In the genomic region with DNA sequence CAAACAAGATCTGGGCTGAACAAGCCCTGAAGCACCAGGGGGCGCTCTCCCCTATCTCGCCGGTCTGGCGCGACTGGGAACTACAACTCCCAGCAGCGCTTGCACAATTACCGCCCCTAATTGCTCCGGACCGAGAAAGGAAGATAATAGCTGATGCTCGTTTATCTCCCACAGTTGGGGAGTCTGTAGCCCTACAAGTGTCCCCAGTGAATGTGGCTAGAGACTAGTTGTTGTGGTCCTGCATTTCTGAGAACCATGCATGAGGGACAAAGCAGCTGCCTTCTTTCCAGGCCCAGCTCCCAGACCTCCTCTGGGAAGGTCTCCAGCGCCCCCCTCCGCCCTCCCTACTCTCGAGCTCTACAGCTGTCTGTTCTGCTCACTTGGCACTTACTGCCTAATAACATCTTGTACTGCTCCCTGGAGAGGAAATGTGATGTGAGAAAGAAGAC, we compare ENCODE assay signal across 8 cellular contexts. TPM values are rescaled to one million over a fixed set of nuclear protein-coding genes. Genes with fewer than 3 reads are reported as not detected.
DNase-seq lines count a peak whose midpoint lies in the region; ATAC-seq and TF ChIP-seq lines count a peak whose summit lies in the region.

No MANE protein-coding gene starts in this region.

- H3K27ac ChIP-seq in SK-N-SH (ENCODE audit: low read depth in 2 of 2, low read length in 1 of 2), result peak overlapping the region in 1 of 2 experiments; percentile 96; a peak in 2 of 4 replicates
- peak overlapping the region; percentile 93 for H3K27ac ChIP-seq in temporal lobe (ENCODE audit: low read depth, low read length)

- intact Hi-C loops in head of caudate nucleus (cut with DNase I), result loop anchor here (5.0 kb wide), 1 partner anchor 36 kb away; no protein-coding TSS in a partner anchor

- peak; percentile 95 for ATAC-seq in omental fat pad (ENCODE audit: low FRiP score)

- no peaks in the 10 kb centered on the region for H3K79me2 ChIP-seq in SK-N-SH (ENCODE audit: insufficient read depth)

- H3K9me3 ChIP-seq in SK-N-SH, result no peaks in the 10 kb centered on the region

- H3K4me2 ChIP-seq in SK-N-SH, result peak overlapping the region; percentile 66; the same call in 1 of the 2 replicates

- H3K9me2 ChIP-seq in SK-N-SH, result no peaks in the 10 kb centered on the region

- H3K4me3 ChIP-seq in SK-N-SH (ENCODE audit: low read depth in 2 of 2, low read length in 1 of 2), result peak overlapping the region; percentile 47 to 50; a peak in 3 of 4 replicates

- peak overlapping the region; percentile 90; the same call in 1 of the 2 replicates for H2AFZ ChIP-seq in SK-N-SH (ENCODE audit: low read depth)

- H3K27me3 ChIP-seq in SK-N-SH (ENCODE audit: insufficient read depth), result peaks cover 13% of the 10 kb centered on the region; the same call in 1 of the 2 replicates

- POLR2A ChIA-PET in SK-N-SH (lab: Yijun Ruan, JAX), result interaction anchor here (0.6 to 1.6 kb wide), 6 partner anchors 19 to 308 kb away, joined by 3 to 6 read pairs (median 4); a partner anchor contains a TSS

- TF ChIP-seq CTCF in SK-N-SH (IDR thresholded peaks at IDR 0.05) (peak; percentile 94), omental fat pad (IDR thresholded peaks at IDR 0.05) (peak in 2 of 3 donors; percentile 67 to 71)

- H3F3A ChIP-seq in SK-N-SH (replicated peaks; ENCODE audit: insufficient read depth), result no peaks in the 10 kb centered on the region

- H4K20me1 ChIP-seq in SK-N-SH (ENCODE audit: insufficient read depth), result no peaks in the 10 kb centered on the region

- WGBS in SK-N-SH (ENCODE audit: low lambda C conversion rate), result 7% methylated on average over 3 of the region's 13 CpGs

- DNase-seq in DMS114 treated with DMSO at 0.1 percent for 48 hours (lab: John Stamatoyannopoulos, UW; ENCODE audit: unreplicated experiment) (peak; percentile 93), H4 (ENCODE audit: low spot score) (peak; percentile 73), NCI-H1105 (lab: John Stamatoyannopoulos, UW) (peak; percentile 88), SK-N-SH (peak; percentile 90), head of caudate nucleus (peak; percentile 89 to 97 (median 94)), omental fat pad (ENCODE audit: low spot score) (peak; percentile 83)
- peak; percentile 92 for DNase-seq in activated naive CD4-positive, alpha-beta T cell treated with anti-CD3 and anti-CD28 coated beads, Interleukin-2, amount 50 U/mL, for 16 hours

- no peak; a peak in 1 of 4 replicates for TF ChIP-seq EP300 in SK-N-SH (IDR thresholded peaks at IDR 0.05; ENCODE audit: borderline replicate concordance in 1 of 2, low read depth in 1 of 2, low read length in 1 of 2)

- H3K9ac ChIP-seq in SK-N-SH, result no peak overlapping the region

- CTCF ChIA-PET in SK-N-SH (lab: Yijun Ruan, JAX), result interaction anchor here (0.6 to 3.1 kb wide), 59 partner anchors 9 to 417 kb away, joined by 3 to 68 read pairs (median 5); a partner anchor contains a TSS

- H3K36me3 ChIP-seq in SK-N-SH (replicated peaks in 1 of 2; ENCODE audit: control insufficient read depth in 1 of 2, insufficient read depth in 2 of 2, low read length in 1 of 2), result no peaks in the 10 kb centered on the region

- H3K4me1 ChIP-seq in SK-N-SH (ENCODE audit: control insufficient read depth in 1 of 2, insufficient read depth in 2 of 2, low read depth in 1 of 2, low read length in 1 of 2), result peaks cover 0 to 34% of the 10 kb centered on the region in 2 experiments; a peak in 2 of 4 replicates

- peak; percentile 81 for TF ChIP-seq RAD21 in SK-N-SH (IDR thresholded peaks at IDR 0.05; ENCODE audit: low read length)

TF ChIP-seq in SK-N-SH, 30 proteins besides CTCF, POLR2A, EP300 and RAD21 (continues in another document):
- TF ChIP-seq JUND (IDR thresholded peaks at IDR 0.05), result no peak
- TF ChIP-seq, protein P1, sequence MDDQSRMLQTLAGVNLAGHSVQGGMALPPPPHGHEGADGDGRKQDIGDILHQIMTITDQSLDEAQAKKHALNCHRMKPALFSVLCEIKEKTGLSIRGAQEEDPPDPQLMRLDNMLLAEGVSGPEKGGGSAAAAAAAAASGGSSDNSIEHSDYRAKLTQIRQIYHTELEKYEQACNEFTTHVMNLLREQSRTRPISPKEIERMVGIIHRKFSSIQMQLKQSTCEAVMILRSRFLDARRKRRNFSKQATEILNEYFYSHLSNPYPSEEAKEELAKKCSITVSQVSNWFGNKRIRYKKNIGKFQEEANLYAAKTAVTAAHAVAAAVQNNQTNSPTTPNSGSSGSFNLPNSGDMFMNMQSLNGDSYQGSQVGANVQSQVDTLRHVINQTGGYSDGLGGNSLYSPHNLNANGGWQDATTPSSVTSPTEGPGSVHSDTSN (IDR thresholded peaks at IDR 0.05), result no peak
- TF ChIP-seq RCOR1 (IDR thresholded peaks at IDR 0.05; ENCODE audit: low read length), result 0 out of 2 replicates have a peak, but pooled peaks have one; percentile 20
- no peak for TF ChIP-seq NFIC (IDR thresholded peaks at IDR 0.05; ENCODE audit: borderline replicate concordance)
- no peak for TF ChIP-seq TAF1 (IDR thresholded peaks at IDR 0.05; ENCODE audit: borderline replicate concordance, low read depth, low read length)
- TF ChIP-seq, protein P2, sequence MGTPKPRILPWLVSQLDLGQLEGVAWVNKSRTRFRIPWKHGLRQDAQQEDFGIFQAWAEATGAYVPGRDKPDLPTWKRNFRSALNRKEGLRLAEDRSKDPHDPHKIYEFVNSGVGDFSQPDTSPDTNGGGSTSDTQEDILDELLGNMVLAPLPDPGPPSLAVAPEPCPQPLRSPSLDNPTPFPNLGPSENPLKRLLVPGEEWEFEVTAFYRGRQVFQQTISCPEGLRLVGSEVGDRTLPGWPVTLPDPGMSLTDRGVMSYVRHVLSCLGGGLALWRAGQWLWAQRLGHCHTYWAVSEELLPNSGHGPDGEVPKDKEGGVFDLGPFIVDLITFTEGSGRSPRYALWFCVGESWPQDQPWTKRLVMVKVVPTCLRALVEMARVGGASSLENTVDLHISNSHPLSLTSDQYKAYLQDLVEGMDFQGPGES (IDR thresholded peaks at IDR 0.05; ENCODE audit: low read depth, low read length), result no peak
- TF ChIP-seq RXRA (IDR thresholded peaks at IDR 0.05; ENCODE audit: borderline replicate concordance, low read depth), result no peak
- peak; percentile 52; the same call in 1 of the 2 replicates for TF ChIP-seq YY1 (IDR thresholded peaks at IDR 0.05; ENCODE audit: low read depth)
- no peak for TF ChIP-seq MEF2A (IDR thresholded peaks at IDR 0.05; ENCODE audit: borderline replicate concordance, low read depth)
- peak; percentile 37; the same call in 1 of the 2 replicates for TF ChIP-seq GATA2 (CRISPR knock-in tag; IDR thresholded peaks at IDR 0.05)
- TF ChIP-seq TCF12 (IDR thresholded peaks at IDR 0.05), result no peak
- TF ChIP-seq MXI1 (IDR thresholded peaks at IDR 0.05; ENCODE audit: low read depth, low read length), result peak; percentile 25; the same call in 1 of the 2 replicates
- TF ChIP-seq CHD2 (IDR thresholded peaks at IDR 0.05; ENCODE audit: low read length, partially characterized antibody), result peak; percentile 61
- no peak for TF ChIP-seq TEAD4 (IDR thresholded peaks at IDR 0.05; ENCODE audit: borderline replicate concordance, insufficient read depth)
- peak; percentile 91 for TF ChIP-seq SMC3 (IDR thresholded peaks at IDR 0.05; ENCODE audit: low read depth, low read length)
- no peak for TF ChIP-seq EZH2phosphoT487 (IDR thresholded peaks at IDR 0.05; ENCODE audit: borderline replicate concordance, low read depth)
- no peak for TF ChIP-seq FOXJ3 (CRISPR knock-in tag; IDR thresholded peaks at IDR 0.05)
- no peak for TF ChIP-seq NRF1 (IDR thresholded peaks at IDR 0.05; ENCODE audit: low read depth, low read length)
- TF ChIP-seq ELF1 (IDR thresholded peaks at IDR 0.05), result peak; percentile 52; the same call in 1 of the 2 replicates
- no peak for TF ChIP-seq GABPA (IDR thresholded peaks at IDR 0.05; ENCODE audit: low read depth)
- no peak for TF ChIP-seq SIN3A (IDR thresholded peaks at IDR 0.05; ENCODE audit: borderline replicate concordance, low read depth, low read length)
- TF ChIP-seq, protein P3, sequence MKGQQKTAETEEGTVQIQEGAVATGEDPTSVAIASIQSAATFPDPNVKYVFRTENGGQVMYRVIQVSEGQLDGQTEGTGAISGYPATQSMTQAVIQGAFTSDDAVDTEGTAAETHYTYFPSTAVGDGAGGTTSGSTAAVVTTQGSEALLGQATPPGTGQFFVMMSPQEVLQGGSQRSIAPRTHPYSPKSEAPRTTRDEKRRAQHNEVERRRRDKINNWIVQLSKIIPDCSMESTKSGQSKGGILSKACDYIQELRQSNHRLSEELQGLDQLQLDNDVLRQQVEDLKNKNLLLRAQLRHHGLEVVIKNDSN (IDR thresholded peaks at IDR 0.05; ENCODE audit: borderline replicate concordance, low read depth), result no peak
- TF ChIP-seq FOXM1 (IDR thresholded peaks at IDR 0.05; ENCODE audit: low read depth), result no peak
- no peak for TF ChIP-seq RFX5 (IDR thresholded peaks at IDR 0.05; ENCODE audit: low read length)
- TF ChIP-seq, protein P4, sequence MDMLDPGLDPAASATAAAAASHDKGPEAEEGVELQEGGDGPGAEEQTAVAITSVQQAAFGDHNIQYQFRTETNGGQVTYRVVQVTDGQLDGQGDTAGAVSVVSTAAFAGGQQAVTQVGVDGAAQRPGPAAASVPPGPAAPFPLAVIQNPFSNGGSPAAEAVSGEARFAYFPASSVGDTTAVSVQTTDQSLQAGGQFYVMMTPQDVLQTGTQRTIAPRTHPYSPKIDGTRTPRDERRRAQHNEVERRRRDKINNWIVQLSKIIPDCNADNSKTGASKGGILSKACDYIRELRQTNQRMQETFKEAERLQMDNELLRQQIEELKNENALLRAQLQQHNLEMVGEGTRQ (IDR thresholded peaks at IDR 0.05; ENCODE audit: borderline replicate concordance, low read depth, low read length), result no peak
- no peak for TF ChIP-seq POLR2AphosphoS5 (IDR thresholded peaks at IDR 0.05; ENCODE audit: low read depth, low read length)

RNA-seq across cellular contexts. Expression of a gene that starts 34.4 kb away (rescaled TPM):
- 0.17 and 0.35 TPM in 2 replicates for total RNA-seq in H4 (2014; rRNA removed; shearing (Covaris generic))
- 0.15 TPM in 2 replicates for polyA plus RNA-seq in SK-N-SH (2012; rRNA removed)
- 0.09 and 1.4 TPM in 2 replicates for polyA plus RNA-seq in SK-N-SH (2012; cell fraction: cytosol; rRNA removed)
- 0.06 and 0.54 TPM in 2 replicates for polyA plus RNA-seq in SK-N-SH (2012; cell fraction: nucleus; rRNA removed)
- 1 to 10 TPM; 1.5 to 6.3 (median 3.4) TPM for total RNA-seq in omental fat pad
- total RNA-seq in temporal lobe, result 157 TPM

RNA-seq across cellular contexts. Expression of a gene that starts 55.4 kb away (rescaled TPM):
- total RNA-seq in H4 (2014; rRNA removed; shearing (Covaris generic)), result not detected in 2 replicates
- polyA plus RNA-seq in SK-N-SH (2012; rRNA removed), result 1.6 and 2.2 TPM in 2 replicates
- polyA plus RNA-seq in SK-N-SH (2012; cell fraction: cytosol; rRNA removed), result 0.50 and 0.92 TPM in 2 replicates
- polyA plus RNA-seq in SK-N-SH (2012; cell fraction: nucleus; rRNA removed), result 10.3 and 12.9 TPM in 2 replicates
- total RNA-seq in omental fat pad (10 to 100 TPM in 3 of 4 donors, 1 to 10 TPM in 1; 9.3 to 53.1 (median 14.0) TPM), temporal lobe (22.9 TPM)

Comparison
In these comparisons a context has a peak if more than half of its experiments do, and no peak if none do; other contexts are left out.
1. RNA of a gene that starts 34.4 kb away (total RNA-seq): 157 TPM in temporal lobe (single experiment); 1.5 to 6.3 TPM in omental fat pad and 0.17 to 0.35 TPM in H4; every median in the first group is over 10 times any median in the second.
2. RNA of a gene that starts 55.4 kb away (total RNA-seq): 22.9 TPM in temporal lobe (single experiment) and 9.3 to 53.1 TPM in omental fat pad; not detected in H4; every median in the first group is over 10 times any median in the second.
3. Peak in every context shown above with its lines, with median percentiles within 50 percentile points of each other: DNase-seq.